Comparison of ENCODE assay signal across 18 cellular contexts in genomic region chr15:77517579-77517978, GRCh38.
A peak's percentile ranks its signal among the peaks of the same experiment; 100 is the strongest.
DNase-seq lines count a peak whose midpoint lies in the region; ATAC-seq and TF ChIP-seq lines count a peak whose summit lies in the region.
"Had no signal": no experiment of that assay in that cellular context is flagged by ENCODE, and none has a peak within 500 bp of the region (broad histone marks: within the 10 kb centered on the region; RNA-seq: fewer than 3 reads in every experiment).

No MANE protein-coding gene starts in this region.

- H3K4me3 ChIP-seq in endodermal cell (ENCODE audit: low read length) (no peak overlapping the region), vagina (no peak overlapping the region)

- no peaks in the 10 kb centered on the region for H3K9me3 Mint-ChIP-seq in endodermal cell
- H3K9me3 Mint-ChIP-seq: H9 had no signal

- H3K36me3 Mint-ChIP-seq in endodermal cell (ENCODE audit: low read depth): no peaks in the 10 kb centered on the region
- H3K36me3 Mint-ChIP-seq: CD4-positive, CD25-positive, alpha-beta regulatory T cell had no signal

- DNase-seq in endodermal cell: peak; percentile 37
- peak; percentile 71 for DNase-seq in mesenteric fat pad (ENCODE audit: low spot score)
- DNase-seq in sciatic nerve (ENCODE audit: low spot score): peak; percentile 42
- DNase-seq in GDM1 (lab: John Stamatoyannopoulos, UW): no peak
- DNase-seq in vagina (ENCODE audit: extremely low spot score in 2 of 2): no peak
- DNase-seq: ACHN; BE2C; C1 segment of cervical spinal cord; CD4-positive, CD25-positive, alpha-beta regulatory T cell; CD8-positive, alpha-beta memory T cell; COR-L47; DMS 273 treated with DMSO at 0.1 percent for 48 hours; DMS53; DND-41; EL; GOT3; H9 had no signal

- peaks cover 11% of the 10 kb centered on the region for H3K4me1 Mint-ChIP-seq in endodermal cell
- H3K4me1 Mint-ChIP-seq: CD4-positive, CD25-positive, alpha-beta regulatory T cell; CD8-positive, alpha-beta memory T cell had no signal

- no peak overlapping the region for H3K9ac ChIP-seq in endodermal cell (ENCODE audit: extremely low read depth, low read length, poor library complexity, severe bottlenecking)

- H3K27ac ChIP-seq in endodermal cell (ENCODE audit: low read depth, low read length) (no peak overlapping the region), vagina (no peak overlapping the region)

- H3K9me3 ChIP-seq in endodermal cell (ENCODE audit: control insufficient read depth, low read length) (no peaks in the 10 kb centered on the region), vagina (no peaks in the 10 kb centered on the region)
- H3K9me3 ChIP-seq: BE2C had no signal

- peaks cover 3% of the 10 kb centered on the region for H3K27me3 Mint-ChIP-seq in endodermal cell (ENCODE audit: insufficient read depth)
- H3K27me3 Mint-ChIP-seq: CD4-positive, CD25-positive, alpha-beta regulatory T cell had no signal

- no peak for TF ChIP-seq CTCF in endodermal cell (conservative IDR thresholded peaks at IDR 0.05)
- no peak for TF ChIP-seq CTCF in vagina (IDR thresholded peaks at IDR 0.05)

- no peak overlapping the region for H3K4me3 Mint-ChIP-seq in endodermal cell
- H3K4me3 Mint-ChIP-seq: CD4-positive, CD25-positive, alpha-beta regulatory T cell; CD8-positive, alpha-beta memory T cell; H9 had no signal

- ATAC-seq in sciatic nerve: no peak
- ATAC-seq in GM18873 (IDR thresholded peaks at IDR 0.05; ENCODE audit: low FRiP score, unreplicated experiment): no peak

- H3K4me1 ChIP-seq in endodermal cell (ENCODE audit: control insufficient read depth, insufficient read depth, low read length) (no peaks in the 10 kb centered on the region), vagina (no peaks in the 10 kb centered on the region)
- H3K4me1 ChIP-seq: BE2C had no signal

- H3K27ac Mint-ChIP-seq in endodermal cell: no peak overlapping the region
- H3K27ac Mint-ChIP-seq: CD8-positive, alpha-beta memory T cell; H9 had no signal

- intact Hi-C loops in sciatic nerve (cut with DNase I): no loop called here
- intact Hi-C loops in vagina (cut with DNase I): loop anchor here (2.0 kb wide), 1 partner anchor 19 kb away; no protein-coding TSS in a partner anchor

- TF ChIP-seq POLR2A in vagina (IDR thresholded peaks at IDR 0.05): no peak

- 79 to 89% methylated on average over 3 to 6 of the region's 7 CpGs for WGBS in endodermal cell (ENCODE audit: insufficient coverage in 1 of 2, insufficient read length in 1 of 2), 2 experiments

- H3K27me3 ChIP-seq in endodermal cell (ENCODE audit: control insufficient read depth, insufficient read depth, low read length, poor library complexity, severe bottlenecking) (no peaks in the 10 kb centered on the region), vagina (no peaks in the 10 kb centered on the region)
- H3K27me3 ChIP-seq: BE2C had no signal

- H3K36me3 ChIP-seq in endodermal cell (ENCODE audit: control insufficient read depth, insufficient read depth, low read length) (no peaks in the 10 kb centered on the region), vagina (no peaks in the 10 kb centered on the region)
- H3K36me3 ChIP-seq: BE2C had no signal

Comparison
In these comparisons a context has a peak if more than half of its experiments do, and no peak if none do; other contexts are left out.
1. DNase-seq: peak in endodermal cell (single experiment), mesenteric fat pad (single experiment) and sciatic nerve (single experiment); none in GDM1 (single experiment) and vagina (0 of 2).